8 cellular contexts compared by ENCODE assay signal in genomic region chr22:29689872-29690213, GRCh38. TPM values are rescaled to one million over a fixed set of nuclear protein-coding genes. Genes with fewer than 3 reads are reported as not detected.
A peak's percentile ranks its signal among the peaks of the same experiment; 100 is the strongest.
DNase-seq lines count a peak whose midpoint lies in the region; ATAC-seq and TF ChIP-seq lines count a peak whose summit lies in the region.

No MANE protein-coding gene starts in this region.

- TF ChIP-seq POLR2A in IMR-90 (IDR thresholded peaks at IDR 0.05; ENCODE audit: low read depth, low read length) = no peak

- no peak overlapping the region for H2AK5ac ChIP-seq in IMR-90 (ENCODE audit: low read depth, low read length)

- ATAC-seq in IMR-90 (ENCODE audit: low read depth) (peak; percentile 82), HG03378 (IDR thresholded peaks at IDR 0.05; ENCODE audit: unreplicated experiment) (no peak), GM18907 (IDR thresholded peaks at IDR 0.05; ENCODE audit: unreplicated experiment) (no peak)

- TF ChIP-seq CTCF in IMR-90 (conservative IDR thresholded peaks at IDR 0.05; ENCODE audit: low read depth, low read length) (peak; percentile 74), cardiac fibroblast (IDR thresholded peaks at IDR 0.05; ENCODE audit: low read depth, low read length) (peak; percentile 85), liver (IDR thresholded peaks at IDR 0.05; ENCODE audit: low read depth, low read length, missing input control) (peak; percentile 66)

- peaks cover 9% of the 10 kb centered on the region for H4K20me1 ChIP-seq in IMR-90 (ENCODE audit: insufficient read depth, low read length)

- no peak overlapping the region for H3K56ac ChIP-seq in IMR-90 (ENCODE audit: extremely low read depth, insufficient read depth, low read length)

- no peak overlapping the region for H4K8ac ChIP-seq in IMR-90 (ENCODE audit: low read depth in 2 of 2, low read length in 2 of 2)

- no peak overlapping the region for H3K14ac ChIP-seq in IMR-90 (replicated peaks; ENCODE audit: low read depth, low read length)

- H3K4me3 ChIP-seq in IMR-90 (ENCODE audit: insufficient read depth, low read depth, low read length) (no peak overlapping the region), cardiac fibroblast (replicated peaks in 1 of 2; ENCODE audit: low read depth in 2 of 2, low read length in 2 of 2) (no peak overlapping the region), liver (ENCODE audit: low read depth in 1 of 3, low read length in 3 of 3) (no peak overlapping the region)

- CTCF ChIA-PET in IMR-90 (lab: Yijun Ruan, JAX) = interaction anchor here (0.5 to 1.8 kb wide), 10 partner anchors 8 to 766 kb away, joined by 3 to 9 read pairs (median 4); no protein-coding TSS in a partner anchor

- no peak overlapping the region for H3K27ac ChIP-seq in IMR-90 (ENCODE audit: insufficient read depth, low read length)
- no peak overlapping the region for H3K27ac ChIP-seq in liver (ENCODE audit: low read depth in 1 of 2, low read length in 2 of 2)

- no peak overlapping the region for H3K23ac ChIP-seq in IMR-90 (ENCODE audit: low read depth, low read length)

- no peak overlapping the region for H3K9ac ChIP-seq in IMR-90 (ENCODE audit: low read depth, low read length)
- no peak overlapping the region for H3K9ac ChIP-seq in liver (ENCODE audit: low read depth in 1 of 2, low read length in 2 of 2)

- no peak overlapping the region for H2BK20ac ChIP-seq in IMR-90 (ENCODE audit: low read depth, low read length)

- peak; percentile 78 for TF ChIP-seq RAD21 in IMR-90 (IDR thresholded peaks at IDR 0.05; ENCODE audit: low read length)
- TF ChIP-seq RAD21 in liver (IDR thresholded peaks at IDR 0.05) = peak; percentile 83 to 86

- no peak overlapping the region for H3K18ac ChIP-seq in IMR-90 (ENCODE audit: low read depth, low read length)

- peaks cover 42% of the 10 kb centered on the region for H3K36me3 ChIP-seq in IMR-90 (ENCODE audit: control insufficient read depth, insufficient read depth, low read length)
- peaks cover 4 to 32% (median 7%) of the 10 kb centered on the region in 4 donors for H3K36me3 ChIP-seq in liver (ENCODE audit: control insufficient read depth in 4 of 4, insufficient read depth in 3 of 4, low read depth in 1 of 4, low read length in 3 of 4)

- H2BK5ac ChIP-seq in IMR-90 (ENCODE audit: low read depth, low read length, poor library complexity, severe bottlenecking) = no peak overlapping the region

- POLR2A ChIA-PET in IMR-90 (lab: Charles Lee; ENCODE audit: unreplicated experiment) = no interaction called here

- intact Hi-C loops in IMR-90 (cut with micrococcal nuclease) = loop anchor here (1.0 to 2.0 kb wide), 2 partner anchors 315 to 399 kb away; no protein-coding TSS in a partner anchor

- H2BK15ac ChIP-seq in IMR-90 (ENCODE audit: low read depth, low read length) = no peak overlapping the region

- H3K9me3 ChIP-seq in IMR-90 (ENCODE audit: control insufficient read depth, insufficient read depth, low read length) = no peaks in the 10 kb centered on the region
- H3K9me3 ChIP-seq in liver (ENCODE audit: control insufficient read depth in 4 of 4, low read length in 3 of 4) = no peaks in the 10 kb centered on the region

- no peak overlapping the region for H3K4me2 ChIP-seq in IMR-90 (ENCODE audit: low read depth, low read length)

- H3K27me3 ChIP-seq in IMR-90 (ENCODE audit: control insufficient read depth, insufficient read depth, low read length) (no peaks in the 10 kb centered on the region), liver (ENCODE audit: control insufficient read depth in 4 of 4, insufficient read depth in 4 of 4, low read length in 3 of 4) (no peaks in the 10 kb centered on the region)

- no CpG with 5 or more reads among the region's 8 CpGs for WGBS in IMR-90 (ENCODE audit: extremely low coverage in 2 of 2, insufficient read length in 1 of 2), 2 experiments
- 36% methylated on average over 8 of the region's 8 CpGs for WGBS in liver

- H3K79me1 ChIP-seq in IMR-90 (ENCODE audit: low read depth in 1 of 2, low read length in 2 of 2) = peaks cover 4 to 22% of the 10 kb centered on the region in 2 experiments; a peak in 3 of 4 replicates

- H3K9me1 ChIP-seq in IMR-90 (ENCODE audit: insufficient read depth, low read length) = no peaks in the 10 kb centered on the region

- H2BK120ac ChIP-seq in IMR-90 (ENCODE audit: low read depth, low read length) = no peak overlapping the region

- no peak overlapping the region for H2AFZ ChIP-seq in IMR-90 (replicated peaks; ENCODE audit: low read length, poor library complexity)

- no peak overlapping the region for H4K91ac ChIP-seq in IMR-90 (ENCODE audit: insufficient read depth, low read depth, low read length)

- DNase-seq in COLO668 (lab: John Stamatoyannopoulos, UW; ENCODE audit: unreplicated experiment) (peak; percentile 73), IMR-90 (peak; percentile 55), T follicular helper cell (ENCODE audit: low read depth) (peak; percentile 21), cardiac fibroblast (ENCODE audit: low read depth in 2 of 2) (peak; percentile 60 to 67)
- peak; percentile 4 for DNase-seq in stimulated activated CD8-positive, alpha-beta memory T cell treated with anti-CD3 and anti-CD28 coated beads, Interleukin-7, amount 100 ng/mL, for 24 hours (ENCODE audit: low read depth)

- no peak overlapping the region for H3K4ac ChIP-seq in IMR-90 (ENCODE audit: low read depth, low read length)

- no peak overlapping the region for H4K5ac ChIP-seq in IMR-90 (ENCODE audit: low read depth, low read length)

- in situ Hi-C loops in IMR-90 (cut with MboI; ENCODE audit: low sequenced_read_pairs) = no loop called here

- no peak overlapping the region for H2AK9ac ChIP-seq in IMR-90 (replicated peaks; ENCODE audit: low read depth, low read length, poor library complexity)

- BruUV-seq in IMR-90 (replicated peaks; lab: Mats Ljungman, UMichigan) = no TSS peak

- dilution Hi-C loops in IMR-90 (cut with HindIII; ENCODE audit: low sequenced_read_pairs, unreplicated experiment) = loop anchor here (25.0 kb wide), 1 partner anchor 347 kb away; no protein-coding TSS in a partner anchor

- H3K4me1 ChIP-seq in IMR-90 (ENCODE audit: control insufficient read depth, insufficient read depth, low read length) (0 out of 2 replicates have a peak, but pooled peaks cover 2% of the 10 kb centered on the region), liver (ENCODE audit: control insufficient read depth in 4 of 4, insufficient read depth in 4 of 4, low read length in 3 of 4) (no peaks in the 10 kb centered on the region)

TF ChIP-seq in IMR-90, 13 proteins besides CTCF, POLR2A, EP300 and RAD21:
- no peak for TF ChIP-seq RFX5 (IDR thresholded peaks at IDR 0.05; ENCODE audit: low read depth, low read length)
- TF ChIP-seq SMC3 (IDR thresholded peaks at IDR 0.05; ENCODE audit: low read depth, low read length) = peak; percentile 83
TF ChIP-seq in IMR-90: peak in this region for 1.

TF ChIP-seq in liver, 16 proteins besides CTCF, POLR2A, EP300 and RAD21 (continues in another document):
- TF ChIP-seq SP1 (IDR thresholded peaks at IDR 0.05) = no peak
- TF ChIP-seq ATF3 (IDR thresholded peaks at IDR 0.05) = no peak
- no peak for TF ChIP-seq YY1 (IDR thresholded peaks at IDR 0.05)
- TF ChIP-seq, protein P1, sequence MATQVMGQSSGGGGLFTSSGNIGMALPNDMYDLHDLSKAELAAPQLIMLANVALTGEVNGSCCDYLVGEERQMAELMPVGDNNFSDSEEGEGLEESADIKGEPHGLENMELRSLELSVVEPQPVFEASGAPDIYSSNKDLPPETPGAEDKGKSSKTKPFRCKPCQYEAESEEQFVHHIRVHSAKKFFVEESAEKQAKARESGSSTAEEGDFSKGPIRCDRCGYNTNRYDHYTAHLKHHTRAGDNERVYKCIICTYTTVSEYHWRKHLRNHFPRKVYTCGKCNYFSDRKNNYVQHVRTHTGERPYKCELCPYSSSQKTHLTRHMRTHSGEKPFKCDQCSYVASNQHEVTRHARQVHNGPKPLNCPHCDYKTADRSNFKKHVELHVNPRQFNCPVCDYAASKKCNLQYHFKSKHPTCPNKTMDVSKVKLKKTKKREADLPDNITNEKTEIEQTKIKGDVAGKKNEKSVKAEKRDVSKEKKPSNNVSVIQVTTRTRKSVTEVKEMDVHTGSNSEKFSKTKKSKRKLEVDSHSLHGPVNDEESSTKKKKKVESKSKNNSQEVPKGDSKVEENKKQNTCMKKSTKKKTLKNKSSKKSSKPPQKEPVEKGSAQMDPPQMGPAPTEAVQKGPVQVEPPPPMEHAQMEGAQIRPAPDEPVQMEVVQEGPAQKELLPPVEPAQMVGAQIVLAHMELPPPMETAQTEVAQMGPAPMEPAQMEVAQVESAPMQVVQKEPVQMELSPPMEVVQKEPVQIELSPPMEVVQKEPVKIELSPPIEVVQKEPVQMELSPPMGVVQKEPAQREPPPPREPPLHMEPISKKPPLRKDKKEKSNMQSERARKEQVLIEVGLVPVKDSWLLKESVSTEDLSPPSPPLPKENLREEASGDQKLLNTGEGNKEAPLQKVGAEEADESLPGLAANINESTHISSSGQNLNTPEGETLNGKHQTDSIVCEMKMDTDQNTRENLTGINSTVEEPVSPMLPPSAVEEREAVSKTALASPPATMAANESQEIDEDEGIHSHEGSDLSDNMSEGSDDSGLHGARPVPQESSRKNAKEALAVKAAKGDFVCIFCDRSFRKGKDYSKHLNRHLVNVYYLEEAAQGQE (IDR thresholded peaks at IDR 0.05) = no peak
- no peak for TF ChIP-seq HNF4G (IDR thresholded peaks at IDR 0.05)
- no peak for TF ChIP-seq HNF4A (conservative IDR thresholded peaks at IDR 0.05)
- TF ChIP-seq, protein P2, sequence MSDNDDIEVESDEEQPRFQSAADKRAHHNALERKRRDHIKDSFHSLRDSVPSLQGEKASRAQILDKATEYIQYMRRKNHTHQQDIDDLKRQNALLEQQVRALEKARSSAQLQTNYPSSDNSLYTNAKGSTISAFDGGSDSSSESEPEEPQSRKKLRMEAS (IDR thresholded peaks at IDR 0.05) = no peak

RNA-seq across cellular contexts. Expression of gene CABP7, which starts 30.0 kb away (rescaled TPM):
- under 0.01 TPM in 2 replicates for total RNA-seq in IMR-90 (2012; rRNA removed)
- 0.03 and 0.06 TPM in 2 replicates for polyA plus RNA-seq in IMR-90 (2012; rRNA removed)
- polyA plus RNA-seq in IMR-90 (2012; cell fraction: cytosol; rRNA removed) = 0.07 and 0.11 TPM in 2 replicates
- 0.05 TPM in 2 replicates for polyA plus RNA-seq in IMR-90 (2012; cell fraction: nucleus; rRNA removed; ENCODE audit: low replicate concordance)
- total RNA-seq in liver = not detected
- polyA plus RNA-seq in liver = under 1 TPM in 1 of 2 donors, not detected in 1; 0.08 TPM

Comparison
In these comparisons a context has a peak if more than half of its experiments do, and no peak if none do; other contexts are left out.
1. DNase-seq: peak in every context shown above with its lines; median percentile 73 in COLO668; 64 in cardiac fibroblast; 55 in IMR-90; 21 in T follicular helper cell; 4 in stimulated activated CD8-positive, alpha-beta memory T cell treated with anti-CD3 and anti-CD28 coated beads, Interleukin-7, amount 100 ng/mL, for 24 hours.